ENCODE assay signal across 23 cellular contexts in the genomic region with DNA sequence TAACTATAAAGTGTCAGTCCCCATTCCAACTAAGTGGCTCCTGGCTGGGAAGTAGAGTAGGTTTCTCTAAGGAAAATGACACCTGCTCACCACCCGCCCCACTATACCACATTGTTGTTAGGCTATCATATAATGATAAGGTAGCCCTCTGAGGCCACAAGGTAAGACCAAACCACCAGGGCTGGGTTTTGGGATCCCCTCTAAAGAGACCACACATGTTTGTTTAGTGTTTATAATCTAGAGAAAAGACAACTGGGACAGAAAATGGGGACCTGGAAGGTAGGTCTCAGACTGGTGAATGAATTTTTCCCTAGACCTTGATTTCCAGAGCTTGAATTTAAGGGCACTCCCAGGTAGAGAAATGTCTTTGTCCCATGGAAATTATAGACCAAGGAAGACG. TPM values are rescaled to one million over a fixed set of nuclear protein-coding genes. Genes with fewer than 3 reads are reported as not detected.
A peak's percentile ranks its signal among the peaks of the same experiment; 100 is the strongest.
DNase-seq lines count a peak whose midpoint lies in the region; ATAC-seq and TF ChIP-seq lines count a peak whose summit lies in the region.
"Had no signal": no experiment of that assay in that cellular context is flagged by ENCODE, and none has a peak within 500 bp of the region (broad histone marks: within the 10 kb centered on the region; RNA-seq: fewer than 3 reads in every experiment).

No MANE protein-coding gene starts in this region.

- peak overlapping the region; percentile 14 to 29 for H3K27ac Mint-ChIP-seq in natural killer cell treated with Interleukin-12 subunit alpha and Interleukin-12 subunit beta and Interleukin-15 and Interleukin-18, amount 100 ng/mL, for 72 hours
- no peak overlapping the region for H3K27ac Mint-ChIP-seq in natural killer cell
- H3K27ac Mint-ChIP-seq in WTC11, result peak overlapping the region; percentile 69
- peak overlapping the region; percentile 68 for H3K27ac Mint-ChIP-seq in memory B cell
- H3K27ac Mint-ChIP-seq: IgD-negative memory B cell had no signal

- H3K4me1 Mint-ChIP-seq in natural killer cell treated with Interleukin-12 subunit alpha and Interleukin-12 subunit beta and Interleukin-15 and Interleukin-18, amount 100 ng/mL, for 72 hours (ENCODE audit: low read depth in 2 of 2), result peaks cover 17 to 28% of the 10 kb centered on the region in 2 donors
- H3K4me1 Mint-ChIP-seq in natural killer cell, result peaks cover 0 to 12% of the 10 kb centered on the region in 2 donors
- peaks cover 49% of the 10 kb centered on the region for H3K4me1 Mint-ChIP-seq in WTC11
- peaks cover 3% of the 10 kb centered on the region for H3K4me1 Mint-ChIP-seq in memory B cell

- TF ChIP-seq RAD21 in SK-N-SH (IDR thresholded peaks at IDR 0.05; ENCODE audit: low read length), result no peak

- TF ChIP-seq POLR2A in sigmoid colon (IDR thresholded peaks at IDR 0.05), result no peak

- H3K36me3 ChIP-seq in sigmoid colon (peaks cover 35 to 98% (median 62%) of the 10 kb centered on the region in 4 donors), SK-N-SH (replicated peaks in 1 of 2; ENCODE audit: control insufficient read depth in 1 of 2, insufficient read depth in 2 of 2, low read length in 1 of 2) (peaks cover 63 to 78% of the 10 kb centered on the region in 2 experiments)

- no peaks in the 10 kb centered on the region for H3K27me3 Mint-ChIP-seq in natural killer cell treated with Interleukin-12 subunit alpha and Interleukin-12 subunit beta and Interleukin-15 and Interleukin-18, amount 100 ng/mL, for 72 hours
- H3K27me3 Mint-ChIP-seq in natural killer cell (ENCODE audit: low read depth in 2 of 2) (no peaks in the 10 kb centered on the region), WTC11 (ENCODE audit: low read depth) (no peaks in the 10 kb centered on the region), memory B cell (no peaks in the 10 kb centered on the region)
- H3K27me3 Mint-ChIP-seq: IgD-negative memory B cell had no signal

- H3K9me3 ChIP-seq in sigmoid colon (no peaks in the 10 kb centered on the region), SK-N-SH (no peaks in the 10 kb centered on the region)
- H3K9me3 ChIP-seq: BE2C had no signal

- H2AFZ ChIP-seq in SK-N-SH (ENCODE audit: low read depth), result no peak overlapping the region

- 81 to 97% methylated on average over 2 of the region's 2 CpGs for WGBS in sigmoid colon, 2 donors
- 61% methylated on average over 2 of the region's 2 CpGs for WGBS in SK-N-SH (ENCODE audit: low lambda C conversion rate)

- no peak overlapping the region for H3K4me3 Mint-ChIP-seq in natural killer cell treated with Interleukin-12 subunit alpha and Interleukin-12 subunit beta and Interleukin-15 and Interleukin-18, amount 100 ng/mL, for 72 hours
- no peak overlapping the region for H3K4me3 Mint-ChIP-seq in natural killer cell
- no peak overlapping the region for H3K4me3 Mint-ChIP-seq in WTC11
- H3K4me3 Mint-ChIP-seq in memory B cell, result no peak overlapping the region
- H3K4me3 Mint-ChIP-seq: IgD-negative memory B cell had no signal

- ATAC-seq in natural killer cell treated with Interleukin-12 subunit alpha and Interleukin-12 subunit beta and Interleukin-15 and Interleukin-18, amount 100 ng/mL, for 72 hours, result no peak
- no peak for ATAC-seq in natural killer cell
- ATAC-seq in WTC11, result no peak
- ATAC-seq in memory B cell (ENCODE audit: low read depth), result no peak
- ATAC-seq: Panc1, SK-N-SH treated with all-trans-retinoic acid at 6 μM for 48 hours had no signal

- intact Hi-C loops in natural killer cell (cut with micrococcal nuclease) (no loop called here), sigmoid colon (cut with DNase I) (no loop called here)

- no peak overlapping the region for H3K9ac ChIP-seq in SK-N-SH

- H3K9me2 ChIP-seq in SK-N-SH, result no peaks in the 10 kb centered on the region

- H3K4me2 ChIP-seq in SK-N-SH, result no peak overlapping the region

- TF ChIP-seq CTCF in natural killer cell (IDR thresholded peaks at IDR 0.05) (no peak), WTC11 (IDR thresholded peaks at IDR 0.05) (no peak), sigmoid colon (IDR thresholded peaks at IDR 0.05) (no peak), SK-N-SH (IDR thresholded peaks at IDR 0.05) (no peak)

- peaks cover 29% of the 10 kb centered on the region for H3F3A ChIP-seq in SK-N-SH (replicated peaks; ENCODE audit: insufficient read depth)

- POLR2A ChIA-PET in WTC11 (lab: Charles Lee), result interaction anchor here (0.6 to 2.4 kb wide), 7 partner anchors 9 to 118 kb away, joined by 3 to 12 read pairs (median 5); a partner anchor contains a TSS
- POLR2A ChIA-PET in SK-N-SH (lab: Yijun Ruan, JAX), result no interaction called here

- no peaks in the 10 kb centered on the region for H3K9me3 Mint-ChIP-seq in natural killer cell treated with Interleukin-12 subunit alpha and Interleukin-12 subunit beta and Interleukin-15 and Interleukin-18, amount 100 ng/mL, for 72 hours
- no peaks in the 10 kb centered on the region for H3K9me3 Mint-ChIP-seq in natural killer cell
- no peaks in the 10 kb centered on the region for H3K9me3 Mint-ChIP-seq in WTC11
- H3K9me3 Mint-ChIP-seq in memory B cell, result no peaks in the 10 kb centered on the region
- H3K9me3 Mint-ChIP-seq: IgD-negative memory B cell had no signal

- H3K27me3 ChIP-seq in sigmoid colon, result no peaks in the 10 kb centered on the region
- H3K27me3 ChIP-seq in SK-N-SH (ENCODE audit: insufficient read depth), result no peaks in the 10 kb centered on the region
- H3K27me3 ChIP-seq: BE2C had no signal

- peaks cover 27% of the 10 kb centered on the region for H4K20me1 ChIP-seq in SK-N-SH (ENCODE audit: insufficient read depth)

- peaks cover 29% of the 10 kb centered on the region for H3K79me2 ChIP-seq in SK-N-SH (ENCODE audit: insufficient read depth)

- H3K4me1 ChIP-seq in sigmoid colon (no peaks in the 10 kb centered on the region), SK-N-SH (ENCODE audit: control insufficient read depth in 1 of 2, insufficient read depth in 2 of 2, low read depth in 1 of 2, low read length in 1 of 2) (no peaks in the 10 kb centered on the region)
- H3K4me1 ChIP-seq: BE2C had no signal

- H3K36me3 Mint-ChIP-seq in natural killer cell treated with Interleukin-12 subunit alpha and Interleukin-12 subunit beta and Interleukin-15 and Interleukin-18, amount 100 ng/mL, for 72 hours, result peaks cover 36% of the 10 kb centered on the region
- peaks cover 37% of the 10 kb centered on the region for H3K36me3 Mint-ChIP-seq in natural killer cell
- peaks cover 79% of the 10 kb centered on the region for H3K36me3 Mint-ChIP-seq in WTC11
- peaks cover 30% of the 10 kb centered on the region for H3K36me3 Mint-ChIP-seq in memory B cell

- no peak overlapping the region for H3K4me3 ChIP-seq in sigmoid colon
- H3K4me3 ChIP-seq in SK-N-SH (ENCODE audit: low read depth in 2 of 2, low read length in 1 of 2), result no peak overlapping the region

- CTCF ChIA-PET in WTC11 (lab: Charles Lee), result interaction anchor here (0.6 to 2.7 kb wide), 5 partner anchors 8 to 111 kb away, joined by 4 to 8 read pairs (median 5); a partner anchor contains a TSS
- CTCF ChIA-PET in SK-N-SH (lab: Yijun Ruan, JAX), result no interaction called here

- DNase-seq in natural killer cell treated with Interleukin-12 subunit alpha and Interleukin-12 subunit beta and Interleukin-15 and Interleukin-18, amount 100 ng/mL, for 72 hours (ENCODE audit: low spot score), result no peak
- DNase-seq in natural killer cell (no peak), WTC11 (ENCODE audit: low spot score) (no peak), memory B cell (ENCODE audit: low spot score in 2 of 2) (no peak), GM19240 (ENCODE audit: insufficient read length, low spot score) (no peak), sigmoid colon (no peak), SK-N-SH (no peak)
- DNase-seq: BE2C; COR-L47; DMS79; HCEC 1CT; Karpas-422; MV-4-11; NCI-H1105 treated with DMSO at 0.1 percent for 48 hours; NCI-H2029 treated with DMSO at 0.1 percent for 48 hours; NCI-H226; NCI-H524; NCI-H774; NK-92 treated with Interleukin-12 subunit alpha and Interleukin-12 subunit beta, amount 100 ng/mL, for 24 hours; SIG-M5 had no signal

- H3K27ac ChIP-seq in sigmoid colon, result no peak overlapping the region
- no peak overlapping the region for H3K27ac ChIP-seq in SK-N-SH (ENCODE audit: low read depth in 2 of 2, low read length in 1 of 2)

- TF ChIP-seq EP300 in sigmoid colon (IDR thresholded peaks at IDR 0.05) (no peak), SK-N-SH (IDR thresholded peaks at IDR 0.05; ENCODE audit: borderline replicate concordance in 1 of 2, low read depth in 1 of 2, low read length in 1 of 2) (no peak)

TF ChIP-seq in WTC11, 78 proteins besides CTCF, POLR2A, EP300 and RAD21 (continues in another document):
- no peak for TF ChIP-seq GRHL2 (CRISPR knock-in tag; IDR thresholded peaks at IDR 0.05; ENCODE audit: insufficient replicate concordance, severe bottlenecking)
- no peak for TF ChIP-seq GTF2I (CRISPR knock-in tag; conservative IDR thresholded peaks at IDR 0.05)

TF ChIP-seq in SK-N-SH, 30 proteins besides CTCF, POLR2A, EP300 and RAD21 (continues in another document):
- TF ChIP-seq JUND (IDR thresholded peaks at IDR 0.05) (no peak), GATA2 (CRISPR knock-in tag; IDR thresholded peaks at IDR 0.05) (no peak)
- TF ChIP-seq, protein P1, sequence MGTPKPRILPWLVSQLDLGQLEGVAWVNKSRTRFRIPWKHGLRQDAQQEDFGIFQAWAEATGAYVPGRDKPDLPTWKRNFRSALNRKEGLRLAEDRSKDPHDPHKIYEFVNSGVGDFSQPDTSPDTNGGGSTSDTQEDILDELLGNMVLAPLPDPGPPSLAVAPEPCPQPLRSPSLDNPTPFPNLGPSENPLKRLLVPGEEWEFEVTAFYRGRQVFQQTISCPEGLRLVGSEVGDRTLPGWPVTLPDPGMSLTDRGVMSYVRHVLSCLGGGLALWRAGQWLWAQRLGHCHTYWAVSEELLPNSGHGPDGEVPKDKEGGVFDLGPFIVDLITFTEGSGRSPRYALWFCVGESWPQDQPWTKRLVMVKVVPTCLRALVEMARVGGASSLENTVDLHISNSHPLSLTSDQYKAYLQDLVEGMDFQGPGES (IDR thresholded peaks at IDR 0.05; ENCODE audit: low read depth, low read length), result no peak

RNA-seq across cellular contexts. Expression of a gene that starts 15.2 kb away (rescaled TPM):
- total RNA-seq in natural killer cell treated with Interleukin-12 subunit alpha and Interleukin-12 subunit beta and Interleukin-15 and Interleukin-18, amount 100 ng/mL, for 72 hours, result 10 to 100 TPM; 71.0 to 88.3 TPM
- 10 to 100 TPM; 70.4 to 80.7 (median 73.2) TPM for total RNA-seq in natural killer cell
- total RNA-seq in WTC11 (2021), result 183 to 214 TPM (median 212 TPM) in 3 replicates
- total RNA-seq in sigmoid colon, result 10 to 100 TPM; 42.7 to 55.7 (median 51.6) TPM
- 10 to 100 TPM; 28.4 to 59.2 (median 50.5) TPM for polyA plus RNA-seq in sigmoid colon
- 37.0 and 50.7 TPM in 2 replicates for polyA plus RNA-seq in SK-N-SH (2012; rRNA removed)
- 55.9 and 65.0 TPM in 2 replicates for polyA plus RNA-seq in SK-N-SH (2012; cell fraction: cytosol; rRNA removed)
- 18.8 and 27.2 TPM in 2 replicates for polyA plus RNA-seq in SK-N-SH (2012; cell fraction: nucleus; rRNA removed)

RNA-seq across cellular contexts. Expression of a gene that starts 19.9 kb away (rescaled TPM):
- total RNA-seq in natural killer cell treated with Interleukin-12 subunit alpha and Interleukin-12 subunit beta and Interleukin-15 and Interleukin-18, amount 100 ng/mL, for 72 hours, result 100 to 1,000 TPM; 134 to 142 TPM
- total RNA-seq in natural killer cell (10 to 100 TPM; 63.6 to 72.9 (median 71.1) TPM), WTC11 (2021) (402 to 430 TPM (median 414 TPM) in 3 replicates), sigmoid colon (1,000 to 10,000 TPM in 1 of 4 donors, 100 to 1,000 TPM in 3; 525 to 1,407 (median 722) TPM)
- polyA plus RNA-seq in sigmoid colon (100 to 1,000 TPM; 586 to 662 (median 646) TPM), SK-N-SH (2012; rRNA removed) (881 and 1,097 TPM in 2 replicates)
- 1,429 and 1,910 TPM in 2 replicates for polyA plus RNA-seq in SK-N-SH (2012; cell fraction: cytosol; rRNA removed)
- 183 and 252 TPM in 2 replicates for polyA plus RNA-seq in SK-N-SH (2012; cell fraction: nucleus; rRNA removed)

Comparison
In these comparisons a context has a peak if more than half of its experiments do, and no peak if none do; other contexts are left out.
1. H3K27ac Mint-ChIP-seq: peak in natural killer cell treated with Interleukin-12 subunit alpha and Interleukin-12 subunit beta and Interleukin-15 and Interleukin-18, amount 100 ng/mL, for 72 hours (2 of 2), WTC11 (single experiment) and memory B cell (single experiment); none in natural killer cell (0 of 2).